ENCODE assay signal across 8 cellular contexts in genomic region chr6:41942045-41942851, GRCh38. TPM values are rescaled to one million over a fixed set of nuclear protein-coding genes. Genes with fewer than 3 reads are reported as not detected.
DNase-seq lines count a peak whose midpoint lies in the region; ATAC-seq, FAIRE-seq and TF ChIP-seq lines count a peak whose summit lies in the region.

No MANE protein-coding gene starts in this region.

- H2BK5ac ChIP-seq in trophoblast cell (ENCODE audit: low read depth, low read length, poor library complexity): peak overlapping the region; percentile 7

- H3K27ac ChIP-seq in ACC112 (ENCODE audit: low read depth, low read length): peak overlapping the region; percentile 54
- peak overlapping the region; percentile 74 to 90 (median 86) for H3K27ac ChIP-seq in esophagus squamous epithelium
- peak overlapping the region; percentile 4 for H3K27ac ChIP-seq in trophoblast cell (ENCODE audit: low read depth, low read length)

- H2BK12ac ChIP-seq in trophoblast cell (ENCODE audit: low read length): no peak overlapping the region

- H4K12ac ChIP-seq in trophoblast cell (ENCODE audit: low read depth, low read length): peak overlapping the region; percentile 81

- H2BK120ac ChIP-seq in trophoblast cell (ENCODE audit: insufficient read depth, low read length, poor library complexity): peak overlapping the region; percentile 4

- H3K4me2 ChIP-seq in trophoblast cell (ENCODE audit: low read length): peak overlapping the region; percentile 69

- H3K9ac ChIP-seq in trophoblast cell (ENCODE audit: low read length): no peak overlapping the region

- intact Hi-C loops in esophagus squamous epithelium (cut with DNase I): no loop called here

- ATAC-seq in HG03520 (IDR thresholded peaks at IDR 0.05; ENCODE audit: unreplicated experiment) (no peak), GM19035 (IDR thresholded peaks at IDR 0.05; ENCODE audit: unreplicated experiment) (no peak)

- H3K9me3 ChIP-seq in esophagus squamous epithelium: no peaks in the 10 kb centered on the region
- no peaks in the 10 kb centered on the region for H3K9me3 ChIP-seq in trophoblast cell (ENCODE audit: insufficient read depth, low read depth, low read length)

- peak overlapping the region; percentile 20 for H4K91ac ChIP-seq in trophoblast cell (ENCODE audit: low read depth, low read length)

- TF ChIP-seq POLR2A in H54 (IDR thresholded peaks at IDR 0.05; ENCODE audit: low read depth, low read length) (no peak; the same call in 1 of the 2 replicates), esophagus squamous epithelium (IDR thresholded peaks at IDR 0.05) (no peak)

- H3K4me3 ChIP-seq in ACC112 (ENCODE audit: low read depth, low read length): peak overlapping the region; percentile 99
- peak overlapping the region; percentile 53 to 93 (median 68) for H3K4me3 ChIP-seq in esophagus squamous epithelium
- H3K4me3 ChIP-seq in trophoblast cell (ENCODE audit: low read depth, low read length): peak overlapping the region; percentile 14

- H3K36me3 ChIP-seq in ACC112 (ENCODE audit: insufficient read depth, low read length): no peaks in the 10 kb centered on the region
- peaks cover 0 to 3% (median 0%) of the 10 kb centered on the region in 3 donors for H3K36me3 ChIP-seq in esophagus squamous epithelium
- H3K36me3 ChIP-seq in trophoblast cell (ENCODE audit: control insufficient read depth in 1 of 2, insufficient read depth in 2 of 2, low read length in 2 of 2): peaks cover 3 to 10% of the 10 kb centered on the region in 2 experiments

- H3K14ac ChIP-seq in trophoblast cell (ENCODE audit: low read length): peak overlapping the region; percentile 24

- no peak overlapping the region for H3K4ac ChIP-seq in trophoblast cell (ENCODE audit: low read depth, low read length)

- H3K27me3 ChIP-seq in ACC112 (ENCODE audit: insufficient read depth, low read length): no peaks in the 10 kb centered on the region
- no peaks in the 10 kb centered on the region for H3K27me3 ChIP-seq in esophagus squamous epithelium
- H3K27me3 ChIP-seq in trophoblast cell (ENCODE audit: insufficient read depth, low read length): no peaks in the 10 kb centered on the region

- peak overlapping the region; percentile 77 for H4K8ac ChIP-seq in trophoblast cell (ENCODE audit: low read depth, low read length)

- H2AFZ ChIP-seq in ACC112 (ENCODE audit: low read length, unreplicated experiment): peak overlapping the region; percentile 1
- peak overlapping the region; percentile 28 for H2AFZ ChIP-seq in trophoblast cell (ENCODE audit: insufficient read depth, low read length, poor library complexity)

- no peak overlapping the region for H2AK5ac ChIP-seq in trophoblast cell (ENCODE audit: low read length)

- peak; percentile 90 for FAIRE-seq in H54 (lab: Jason Lieb, UNC)

- no peak for DNase-seq in H54 (ENCODE audit: insufficient read length, low spot score)
- DNase-seq in T-helper 9 cell: peak; percentile 20
- DNase-seq in esophagus squamous epithelium (lab: John Stamatoyannopoulos, UW): no peak
- DNase-seq in trophoblast cell: peak; percentile 59 to 76
- no peak for DNase-seq in RPMI8226

- peaks cover 50% of the 10 kb centered on the region for H3K79me2 ChIP-seq in ACC112 (ENCODE audit: control insufficient read depth, insufficient read depth, low read length, unreplicated experiment)
- H3K79me2 ChIP-seq in trophoblast cell (ENCODE audit: control insufficient read depth, insufficient read depth, low read length, poor library complexity): peaks cover 15% of the 10 kb centered on the region

- no peak overlapping the region for H3K23ac ChIP-seq in trophoblast cell (ENCODE audit: low read length)

- H3K18ac ChIP-seq in trophoblast cell (ENCODE audit: low read length): peak overlapping the region; percentile 18

- H3K79me1 ChIP-seq in trophoblast cell (ENCODE audit: low read length): peaks cover 14% of the 10 kb centered on the region

- TF ChIP-seq CTCF in esophagus squamous epithelium (IDR thresholded peaks at IDR 0.05): no peak

- WGBS in esophagus squamous epithelium, 2 donors: 36 to 43% methylated on average over 13 to 17 of the region's 21 CpGs
- no CpG with 5 or more reads among the region's 21 CpGs for WGBS in trophoblast cell (ENCODE audit: extremely low coverage, insufficient coverage, insufficient read length)

- H3K4me1 ChIP-seq in ACC112 (ENCODE audit: control insufficient read depth, insufficient read depth, low read length, unreplicated experiment) (peaks cover 39% of the 10 kb centered on the region), esophagus squamous epithelium (peaks cover 34 to 54% (median 42%) of the 10 kb centered on the region in 3 donors), trophoblast cell (ENCODE audit: control insufficient read depth in 1 of 2, insufficient read depth in 2 of 2, low read length in 2 of 2) (peaks cover 23 to 24% of the 10 kb centered on the region in 2 experiments)

RNA-seq across cellular contexts. Expression of gene CCND3, which starts 0.6 kb away (rescaled TPM):
- 100 to 1,000 TPM in 1 of 4 donors, 10 to 100 TPM in 3; 38.1 to 142 (median 46.5) TPM for total RNA-seq in esophagus squamous epithelium
- polyA plus RNA-seq in trophoblast cell (2013): 46.7 and 49.4 TPM in 2 replicates

RNA-seq across cellular contexts. Expression of gene BYSL, which starts 20.9 kb away (rescaled TPM):
- 10 to 100 TPM in 3 of 4 donors, 1 to 10 TPM in 1; 6.3 to 19.4 (median 13.0) TPM for total RNA-seq in esophagus squamous epithelium
- polyA plus RNA-seq in trophoblast cell (2013): 23.5 and 24.5 TPM in 2 replicates

RNA-seq across cellular contexts. Expression of gene MED20, which starts 21.3 kb away (rescaled TPM):
- 10 to 100 TPM in 3 of 4 donors, 1 to 10 TPM in 1; 6.9 to 18.7 (median 15.0) TPM for total RNA-seq in esophagus squamous epithelium
- 17.8 and 19.4 TPM in 2 replicates for polyA plus RNA-seq in trophoblast cell (2013)

RNA-seq across cellular contexts. Expression of gene USP49, which starts 47.1 kb away (rescaled TPM):
- 1 to 10 TPM; 1.4 to 2.7 (median 1.8) TPM for total RNA-seq in esophagus squamous epithelium
- polyA plus RNA-seq in trophoblast cell (2013): 3.4 TPM in 2 replicates

Comparison
In these comparisons a context has a peak if more than half of its experiments do, and no peak if none do; other contexts are left out.
1. H3K27ac ChIP-seq: peak in every context shown above with its lines; median percentile 86 in esophagus squamous epithelium; 54 in ACC112; 4 in trophoblast cell.
2. H3K4me3 ChIP-seq: peak in every context shown above with its lines; median percentile 99 in ACC112; 68 in esophagus squamous epithelium; 14 in trophoblast cell.
3. DNase-seq: peak in T-helper 9 cell (single experiment) and trophoblast cell (2 of 2); none in H54 (single experiment), esophagus squamous epithelium (single experiment) and RPMI8226 (single experiment).